23 cellular contexts compared by ENCODE assay signal in genomic region chr13:112455476-112456059, GRCh38.
DNase-seq lines count a peak whose midpoint lies in the region; ATAC-seq and TF ChIP-seq lines count a peak whose summit lies in the region.
"Had no signal": no experiment of that assay in that cellular context is flagged by ENCODE, and none has a peak within 500 bp of the region (broad histone marks: within the 10 kb centered on the region; RNA-seq: fewer than 3 reads in every experiment).

No MANE protein-coding gene starts in this region.

- H3K27ac ChIP-seq in right cardiac atrium (ENCODE audit: low read length) (no peak overlapping the region), lung (ENCODE audit: low read depth in 1 of 2, low read length in 1 of 2) (no peak overlapping the region), vagina (no peak overlapping the region)
- H3K27ac ChIP-seq: 22Rv1, C4-2B, RWPE1 had no signal

- H3K27me3 Mint-ChIP-seq in activated CD4-positive, alpha-beta T cell treated with anti-CD3 and anti-CD28 coated beads, Interleukin-2, amount 10 ng/mL, durations not matched to agents 24 days and 14 days, result peaks cover 6% of the 10 kb centered on the region
- H3K27me3 Mint-ChIP-seq: B cell had no signal

- no peak for ATAC-seq in right cardiac atrium
- ATAC-seq in lung (ENCODE audit: insufficient read depth, low FRiP score), result no peak
- no peak for ATAC-seq in GM19452 (IDR thresholded peaks at IDR 0.05; ENCODE audit: unreplicated experiment)
- no peak for ATAC-seq in HG03159 (IDR thresholded peaks at IDR 0.05; ENCODE audit: unreplicated experiment)
- ATAC-seq: CD8-positive, alpha-beta T cell; GM12878; Panc1 had no signal

- peak; percentile 5 for DNase-seq in activated CD4-positive, alpha-beta T cell treated with anti-CD3 and anti-CD28 coated beads for 1 hour
- no peak for DNase-seq in activated CD4-positive, alpha-beta T cell treated with anti-CD3 and anti-CD28 coated beads, Interleukin-2, amount 10 ng/mL, durations not matched to agents 24 days and 14 days
- peak; percentile 63 for DNase-seq in cardiac septum (ENCODE audit: low spot score)
- DNase-seq in right cardiac atrium, result no peak
- DNase-seq in lung (ENCODE audit: low spot score), result peak; percentile 20
- peak; percentile 69 to 92 for DNase-seq in vagina (ENCODE audit: extremely low spot score in 2 of 2)
- DNase-seq: Caco-2, NCI-H1048, NCI-H1417, NCI-H1694, NCI-H2081, NCI-H2227 treated with DMSO at 0.1 percent for 48 hours, NCI-H526 treated with DMSO at 0.1 percent for 48 hours, SHP77 treated with DMSO at 0.1 percent for 48 hours had no signal

- TF ChIP-seq CTCF in lung (IDR thresholded peaks at IDR 0.05; ENCODE audit: control extremely low read depth, extremely low read depth) (no peak), vagina (IDR thresholded peaks at IDR 0.05) (no peak)

- no peaks in the 10 kb centered on the region for H3K36me3 Mint-ChIP-seq in activated CD4-positive, alpha-beta T cell treated with anti-CD3 and anti-CD28 coated beads, Interleukin-2, amount 10 ng/mL, durations not matched to agents 24 days and 14 days (ENCODE audit: low read depth)
- H3K36me3 Mint-ChIP-seq: CD8-positive, alpha-beta T cell had no signal

- no peak for TF ChIP-seq POLR2A in vagina (IDR thresholded peaks at IDR 0.05)

- no peaks in the 10 kb centered on the region for H3K9me3 ChIP-seq in right cardiac atrium (ENCODE audit: control insufficient read depth, low read length)
- peaks cover 3 to 4% of the 10 kb centered on the region in 2 donors for H3K9me3 ChIP-seq in lung (ENCODE audit: control insufficient read depth in 2 of 2, insufficient read depth in 1 of 2, low read length in 1 of 2)
- H3K9me3 ChIP-seq in vagina, result no peaks in the 10 kb centered on the region
- H3K9me3 ChIP-seq: Caco-2 had no signal

- H3K27me3 ChIP-seq in right cardiac atrium (ENCODE audit: control insufficient read depth, insufficient read depth) (no peaks in the 10 kb centered on the region), lung (ENCODE audit: control insufficient read depth, insufficient read depth) (no peaks in the 10 kb centered on the region), vagina (no peaks in the 10 kb centered on the region)

- H3K4me1 ChIP-seq in right cardiac atrium (ENCODE audit: control insufficient read depth, insufficient read depth, low read length), result no peaks in the 10 kb centered on the region
- no peaks in the 10 kb centered on the region for H3K4me1 ChIP-seq in lung (ENCODE audit: control insufficient read depth in 2 of 2, insufficient read depth in 2 of 2, low read length in 2 of 2)
- H3K4me1 ChIP-seq in vagina, result no peaks in the 10 kb centered on the region
- H3K4me1 ChIP-seq: Caco-2 had no signal

- 76% methylated on average over 17 of the region's 17 CpGs for WGBS in right cardiac atrium
- WGBS in lung, 2 donors, result 85 to 92% methylated on average over 17 of the region's 17 CpGs

- no peak overlapping the region for H3K4me3 Mint-ChIP-seq in activated CD4-positive, alpha-beta T cell treated with anti-CD3 and anti-CD28 coated beads, Interleukin-2, amount 10 ng/mL, durations not matched to agents 24 days and 14 days
- H3K4me3 Mint-ChIP-seq: B cell; CD8-positive, alpha-beta T cell had no signal

- H3K36me3 ChIP-seq in lung (ENCODE audit: control insufficient read depth in 2 of 2, insufficient read depth in 2 of 2, low read length in 2 of 2) (no peaks in the 10 kb centered on the region), vagina (no peaks in the 10 kb centered on the region)

- no peaks in the 10 kb centered on the region for H3K4me1 Mint-ChIP-seq in activated CD4-positive, alpha-beta T cell treated with anti-CD3 and anti-CD28 coated beads, Interleukin-2, amount 10 ng/mL, durations not matched to agents 24 days and 14 days
- H3K4me1 Mint-ChIP-seq: B cell had no signal

- H3K4me3 ChIP-seq in right cardiac atrium (ENCODE audit: low read length), result no peak overlapping the region
- H3K4me3 ChIP-seq in lung, result no peak overlapping the region
- H3K4me3 ChIP-seq in vagina, result no peak overlapping the region
- H3K4me3 ChIP-seq: GM12878 had no signal

- intact Hi-C loops in activated CD4-positive, alpha-beta T cell treated with anti-CD3 and anti-CD28 coated beads, Interleukin-2, amount 10 ng/mL, durations not matched to agents 24 days and 14 days (cut with micrococcal nuclease), result no loop called here
- intact Hi-C loops in cardiac septum (cut with DNase I) (no loop called here), right cardiac atrium (cut with DNase I) (no loop called here), vagina (cut with DNase I) (no loop called here)

- H3K27ac Mint-ChIP-seq in activated CD4-positive, alpha-beta T cell treated with anti-CD3 and anti-CD28 coated beads, Interleukin-2, amount 10 ng/mL, durations not matched to agents 24 days and 14 days, result no peak overlapping the region
- H3K27ac Mint-ChIP-seq: B cell; CD8-positive, alpha-beta T cell had no signal

- no peaks in the 10 kb centered on the region for H3K9me3 Mint-ChIP-seq in activated CD4-positive, alpha-beta T cell treated with anti-CD3 and anti-CD28 coated beads, Interleukin-2, amount 10 ng/mL, durations not matched to agents 24 days and 14 days

Comparison
In these comparisons a context has a peak if more than half of its experiments do, and no peak if none do; other contexts are left out.
1. DNase-seq: peak in activated CD4-positive, alpha-beta T cell treated with anti-CD3 and anti-CD28 coated beads for 1 hour (single experiment), cardiac septum (single experiment), lung (single experiment) and vagina (2 of 2); none in activated CD4-positive, alpha-beta T cell treated with anti-CD3 and anti-CD28 coated beads, Interleukin-2, amount 10 ng/mL, durations not matched to agents 24 days and 14 days (single experiment) and right cardiac atrium (0 of 3).